1 cellular context compared by ENCODE assay signal in genomic region chr3:119677641-119677934, GRCh38.
A peak's percentile ranks its signal among the peaks of the same experiment; 100 is the strongest.
TF ChIP-seq lines count a peak whose summit lies in the region.

No MANE protein-coding gene starts in this region.

TF ChIP-seq in H1, 55 proteins besides CTCF, POLR2A, EP300 and RAD21:
- TF ChIP-seq SP2 (IDR thresholded peaks at IDR 0.05; ENCODE audit: low read length) = peak; percentile 1; the same call in 1 of the 2 replicates
- TF ChIP-seq SIRT6 (IDR thresholded peaks at IDR 0.05; ENCODE audit: low read length) = no peak
- TF ChIP-seq HDAC2 (IDR thresholded peaks at IDR 0.05; ENCODE audit: borderline replicate concordance in 1 of 2, low read depth in 2 of 2, low read length in 2 of 2) = no peak
- TF ChIP-seq MAX (IDR thresholded peaks at IDR 0.05) = peak; percentile 3; the same call in 1 of the 2 replicates
- TF ChIP-seq POLR2AphosphoS5 (IDR thresholded peaks at IDR 0.05; ENCODE audit: low read depth, low read length) = no peak
- no peak for TF ChIP-seq YY1 (IDR thresholded peaks at IDR 0.05; ENCODE audit: low read depth, low read length)
- TF ChIP-seq TBP (IDR thresholded peaks at IDR 0.05; ENCODE audit: low read depth, low read length) = no peak
- peak; percentile 0; the same call in 1 of the 2 replicates for TF ChIP-seq PHF8 (conservative IDR thresholded peaks at IDR 0.05; ENCODE audit: low read depth, low read length)
- no peak for TF ChIP-seq CTBP2 (IDR thresholded peaks at IDR 0.05; ENCODE audit: borderline replicate concordance, insufficient read depth, insufficient read length, low read length)
- no peak for TF ChIP-seq KDM4A (IDR thresholded peaks at IDR 0.05; ENCODE audit: low read depth, low read length, severe bottlenecking)
- no peak for TF ChIP-seq CBX8 (IDR thresholded peaks at IDR 0.05; ENCODE audit: borderline replicate concordance, low read depth, low read length)
- no peak for TF ChIP-seq SIX5 (IDR thresholded peaks at IDR 0.05; ENCODE audit: low read depth, low read length)
- no peak for TF ChIP-seq NRF1 (IDR thresholded peaks at IDR 0.05; ENCODE audit: low read depth, low read length)
- 0 out of 2 replicates have a peak, but pooled peaks have one; percentile 58 for TF ChIP-seq RBBP5 (IDR thresholded peaks at IDR 0.05; ENCODE audit: borderline replicate concordance, low read depth, low read length)
